In genomic region chr16:89615176-89615575, GRCh38 we compare ENCODE assay signal across 19 cellular contexts. TPM values are rescaled to one million over a fixed set of nuclear protein-coding genes. Genes with fewer than 3 reads are reported as not detected.
"Had no signal": no experiment of that assay in that cellular context is flagged by ENCODE, and none has a peak within 500 bp of the region (broad histone marks: within the 10 kb centered on the region; RNA-seq: fewer than 3 reads in every experiment).

No MANE protein-coding gene starts in this region.

- H3K27ac ChIP-seq: adrenal gland, gastroesophageal sphincter, hepatocyte, ovary, right lobe of liver, skin epidermis, thoracic aorta, vagina, VCaP had no signal

- H3K4me3 ChIP-seq: adrenal gland, body of pancreas, gastroesophageal sphincter, hepatocyte, ovary, right lobe of liver, skin epidermis, thoracic aorta, vagina had no signal

- H3K4me1 ChIP-seq: adrenal gland, gastroesophageal sphincter, right lobe of liver, vagina had no signal

- ATAC-seq: body of pancreas, gastroesophageal sphincter had no signal

- H3K36me3 ChIP-seq: adrenal gland, gastroesophageal sphincter, ovary, right lobe of liver, thoracic aorta, vagina had no signal

- H2AFZ ChIP-seq: hepatocyte had no signal

- H3K79me2 ChIP-seq: hepatocyte had no signal

- H3K9me3 ChIP-seq: adrenal gland, body of pancreas, gastroesophageal sphincter, ovary, right lobe of liver, thoracic aorta, vagina had no signal

- H3K27me3 ChIP-seq: body of pancreas, hepatocyte, ovary, right lobe of liver, vagina had no signal

- H3K4me2 ChIP-seq: hepatocyte had no signal

- DNase-seq: activated effector memory CD4-positive, alpha-beta T cell treated with Interleukin-2 at 50 U/mL for 16 hours; activated naive CD4-positive, alpha-beta T cell treated with Interleukin-2 at 50 U/mL for 16 hours; aorta; effector CD4-positive, alpha-beta T cell; left cardiac atrium; ovary; stimulated activated CD4-positive, alpha-beta T cell treated with anti-CD3 and anti-CD28 coated beads, Interleukin-12 subunit alpha, Interleukin-12 subunit beta, amount 100 ng/mL, for 4 hours had no signal

RNA-seq across cellular contexts. Expression of gene DPEP1, which starts 1.7 kb away (rescaled TPM):
- total RNA-seq: aorta, fibroblast of villous mesenchyme, left cardiac atrium, thoracic aorta, vagina had no signal
- polyA plus RNA-seq: fibroblast of lung had no signal

RNA-seq across cellular contexts. Expression of gene CPNE7, which starts 39.6 kb away (rescaled TPM):
- total RNA-seq: left cardiac atrium, subcutaneous adipose tissue, thoracic aorta had no signal
